Comparison of ENCODE assay signal across 10 cellular contexts in genomic region chr2:65722028-65722427, GRCh38.
DNase-seq lines count a peak whose midpoint lies in the region; ATAC-seq, FAIRE-seq and TF ChIP-seq lines count a peak whose summit lies in the region.
"Had no signal": no experiment of that assay in that cellular context is flagged by ENCODE, and none has a peak within 500 bp of the region (broad histone marks: within the 10 kb centered on the region; RNA-seq: fewer than 3 reads in every experiment).

No MANE protein-coding gene starts in this region.

- H3K27ac Mint-ChIP-seq in type B pancreatic cell = peak overlapping the region; percentile 77

- H3K27me3 ChIP-seq in ascending aorta (no peaks in the 10 kb centered on the region), keratinocyte (ENCODE audit: control insufficient read depth, extremely low read depth, insufficient read depth, low read length) (no peaks in the 10 kb centered on the region)
- H3K27me3 ChIP-seq: BLaER1 treated with 17β-estradiol and CSF1 and Interleukin-3, amounts not matched to agents 10 nM and 100 nM had no signal

- no peaks in the 10 kb centered on the region for H3K27me3 Mint-ChIP-seq in type B pancreatic cell

- H3K9ac ChIP-seq in keratinocyte (ENCODE audit: control insufficient read depth, extremely low read depth, insufficient read depth, low read length) = no peak overlapping the region
- H3K9ac ChIP-seq: BLaER1 treated with 17β-estradiol and CSF1 and Interleukin-3, amounts not matched to agents 10 nM and 100 nM had no signal

- H3K4me3 ChIP-seq in ascending aorta = no peak overlapping the region
- H3K4me3 ChIP-seq in keratinocyte (ENCODE audit: control insufficient read depth in 2 of 3, extremely low read depth in 1 of 3, insufficient read depth in 2 of 3, low read depth in 1 of 3, low read length in 3 of 3) = no peak overlapping the region
- H3K4me3 ChIP-seq: BLaER1 treated with 17β-estradiol and CSF1 and Interleukin-3, amounts not matched to agents 10 nM and 100 nM had no signal

- no peaks in the 10 kb centered on the region for H3K9me1 ChIP-seq in keratinocyte (ENCODE audit: control insufficient read depth, extremely low read depth, insufficient read depth, low read length)

- ATAC-seq in HG03045 (IDR thresholded peaks at IDR 0.05; ENCODE audit: unreplicated experiment) (no peak), HG03139 (IDR thresholded peaks at IDR 0.05; ENCODE audit: unreplicated experiment) (no peak)

- intact Hi-C loops in ascending aorta (cut with DNase I) = no loop called here

- no peaks in the 10 kb centered on the region for H3K79me2 ChIP-seq in keratinocyte (ENCODE audit: control insufficient read depth, insufficient read depth, low read length)

- H3K9me3 Mint-ChIP-seq in type B pancreatic cell = peaks cover 3% of the 10 kb centered on the region

- DNase-seq in NCI-H510A (lab: John Stamatoyannopoulos, UW) = peak; percentile 46
- DNase-seq in NCI-H510A treated with DMSO at 0.1 percent for 48 hours (lab: John Stamatoyannopoulos, UW) = no peak
- no peak for DNase-seq in ascending aorta (ENCODE audit: low spot score in 2 of 2)
- no peak for DNase-seq in keratinocyte (ENCODE audit: low read depth, low spot score)
- DNase-seq in type B pancreatic cell (ENCODE audit: extremely low spot score, unreplicated experiment) = no peak
- no peak for DNase-seq in activated CD4-positive, alpha-beta T cell treated with anti-CD3 and anti-CD28 coated beads for 48 hours
- DNase-seq: NCI-H2171 treated with DMSO at 0.1 percent for 48 hours had no signal

- no peaks in the 10 kb centered on the region for H3K4me1 ChIP-seq in ascending aorta
- H3K4me1 ChIP-seq in keratinocyte (ENCODE audit: control insufficient read depth, extremely low read depth, insufficient read depth, low read length) = no peaks in the 10 kb centered on the region

- TF ChIP-seq CTCF in ascending aorta (IDR thresholded peaks at IDR 0.05) (peak in 2 of 3 experiments; percentile 33 to 48), keratinocyte (optimal IDR thresholded peaks at IDR 0.05 in 1 of 3, IDR thresholded peaks at IDR 0.05 in 1 of 3, conservative IDR thresholded peaks at IDR 0.05 in 1 of 3; ENCODE audit: extremely low read depth in 1 of 3, insufficient read depth in 2 of 3, low read length in 3 of 3) (peak; percentile 25 to 68 (median 50)), type B pancreatic cell (conservative IDR thresholded peaks at IDR 0.05) (peak; percentile 72)

- H3K4me2 ChIP-seq in keratinocyte (ENCODE audit: control insufficient read depth, extremely low read depth, insufficient read depth, low read depth, low read length) = no peak overlapping the region
- H3K4me2 ChIP-seq: BLaER1 treated with 17β-estradiol and CSF1 and Interleukin-3, amounts not matched to agents 10 nM and 100 nM had no signal

- H2AFZ ChIP-seq in keratinocyte (ENCODE audit: control insufficient read depth, low read length) = no peak overlapping the region

- H4K20me1 ChIP-seq in keratinocyte (ENCODE audit: control insufficient read depth, extremely low read depth, insufficient read depth, low read length) = no peaks in the 10 kb centered on the region
- H4K20me1 ChIP-seq: BLaER1 treated with 17β-estradiol and CSF1 and Interleukin-3, amounts not matched to agents 10 nM and 100 nM had no signal

- no peak for FAIRE-seq in keratinocyte (lab: Jason Lieb, UNC)

- H3K36me3 ChIP-seq in ascending aorta = no peaks in the 10 kb centered on the region
- no peaks in the 10 kb centered on the region for H3K36me3 ChIP-seq in keratinocyte (ENCODE audit: control insufficient read depth in 2 of 2, extremely low read depth in 1 of 2, insufficient read depth in 2 of 2, low read length in 2 of 2)
- H3K36me3 ChIP-seq: BLaER1 treated with 17β-estradiol and CSF1 and Interleukin-3, amounts not matched to agents 10 nM and 100 nM had no signal

- H3K4me1 Mint-ChIP-seq in type B pancreatic cell (ENCODE audit: unreplicated experiment) = peaks cover 15% of the 10 kb centered on the region

- no peaks in the 10 kb centered on the region for H3K36me3 Mint-ChIP-seq in type B pancreatic cell

- H3K27ac ChIP-seq in ascending aorta = no peak overlapping the region
- no peak overlapping the region for H3K27ac ChIP-seq in keratinocyte (ENCODE audit: control insufficient read depth, insufficient read depth, low read length)
- H3K27ac ChIP-seq: BLaER1 treated with 17β-estradiol and CSF1 and Interleukin-3, amounts not matched to agents 10 nM and 100 nM had no signal

- peak overlapping the region; percentile 9 for H3K4me3 Mint-ChIP-seq in type B pancreatic cell

- H3K9me3 ChIP-seq in ascending aorta (no peaks in the 10 kb centered on the region), keratinocyte (ENCODE audit: control insufficient read depth, low read depth, low read length) (no peaks in the 10 kb centered on the region)

- dilution Hi-C loops in keratinocyte (cut with MboI; ENCODE audit: extremely low pct_ligation_motif_present, low sequenced_read_pairs) = no loop called here
